ENCODE assay signal across 8 cellular contexts in genomic region chr6:45710304-45710821, GRCh38.
DNase-seq lines count a peak whose midpoint lies in the region; ATAC-seq and TF ChIP-seq lines count a peak whose summit lies in the region.

No MANE protein-coding gene starts in this region.

- peaks cover 32% of the 10 kb centered on the region for H3K4me1 ChIP-seq in PC-9 (replicated peaks; ENCODE audit: insufficient read depth)
- peaks cover 5% of the 10 kb centered on the region for H3K4me1 ChIP-seq in A673 (ENCODE audit: insufficient read depth, low read length, poor library complexity, severe bottlenecking)

- H2AFZ ChIP-seq in PC-9 = peak overlapping the region; percentile 55; the same call in 1 of the 2 replicates

- POLR2A ChIA-PET in PC-9 (lab: Charles Lee; ENCODE audit: unreplicated experiment) (interaction anchor here (0.6 kb wide), 1 partner anchor 293 kb away, joined by 3 read pairs; no protein-coding TSS in a partner anchor), A673 (lab: Charles Lee; ENCODE audit: low non-redundant PET) (no interaction called here)

- ATAC-seq in GM18868 (IDR thresholded peaks at IDR 0.05; ENCODE audit: unreplicated experiment) (peak; percentile 78), HG02798 (IDR thresholded peaks at IDR 0.05; ENCODE audit: poor library complexity, unreplicated experiment) (peak; percentile 76)

- in situ Hi-C loops in brain microvascular endothelial cell (cut with HindIII; ENCODE audit: low pct_ligation_motif_present, low sequenced_read_pairs) = loop anchor here (25.0 kb wide), 1 partner anchor 273 kb away; no protein-coding TSS in a partner anchor

- no peaks in the 10 kb centered on the region for H3K36me3 ChIP-seq in PC-9 (ENCODE audit: low read depth)
- H3K36me3 ChIP-seq in brain microvascular endothelial cell (replicated peaks) = no peaks in the 10 kb centered on the region
- H3K36me3 ChIP-seq in A673 (ENCODE audit: insufficient read depth, low read length, poor library complexity, severe bottlenecking) = no peaks in the 10 kb centered on the region

- intact Hi-C loops in PC-9 (cut with micrococcal nuclease; ENCODE audit: unreplicated experiment) = loop anchor here (1.0 to 5.0 kb wide), 5 partner anchors 102 to 1233 kb away; no protein-coding TSS in a partner anchor
- intact Hi-C loops in A673 (cut with micrococcal nuclease; ENCODE audit: unreplicated experiment) = loop anchor here (5.0 to 10.0 kb wide), 2 partner anchors 288 to 1236 kb away; no protein-coding TSS in a partner anchor

- peaks cover 21% of the 10 kb centered on the region for H3F3A ChIP-seq in PC-9 (ENCODE audit: insufficient read depth, low read depth)

- TF ChIP-seq CTCF in PC-9 (conservative IDR thresholded peaks at IDR 0.05) (no peak), brain microvascular endothelial cell (IDR thresholded peaks at IDR 0.05; ENCODE audit: low read depth, low read length, missing control alignments) (no peak), A673 (conservative IDR thresholded peaks at IDR 0.05; ENCODE audit: low read depth, low read length) (no peak)

- no peaks in the 10 kb centered on the region for H4K20me1 ChIP-seq in PC-9 (ENCODE audit: insufficient read depth)

- DNase-seq in PC-9 = peak; percentile 66 to 83
- DNase-seq in brain microvascular endothelial cell = no peak
- DNase-seq in stimulated activated CD8-positive, alpha-beta memory T cell treated with anti-CD3 and anti-CD28 coated beads, Interleukin-4, amount 100 ng/mL, for 4 hours (ENCODE audit: low read depth in 2 of 2, low spot score in 1 of 2) = peak; percentile 8 to 23
- DNase-seq in A673 (ENCODE audit: low spot score) = no peak
- DNase-seq in NAMALWA (ENCODE audit: low spot score) = no peak
- no peak for DNase-seq in NCI-H2029 treated with DMSO at 0.1 percent for 48 hours (lab: John Stamatoyannopoulos, UW)

- H3K9me3 ChIP-seq in PC-9 (ENCODE audit: insufficient read depth, low read depth) = no peaks in the 10 kb centered on the region
- no peaks in the 10 kb centered on the region for H3K9me3 ChIP-seq in A673 (ENCODE audit: low read depth, low read length, poor library complexity, severe bottlenecking)

- BruUV-seq in PC-9 (replicated peaks; lab: Mats Ljungman, UMichigan) (no TSS peak), A673 (replicated peaks; lab: Mats Ljungman, UMichigan) (no TSS peak)

- CTCF ChIA-PET in PC-9 (lab: Charles Lee) (interaction anchor here (1.2 kb wide), 1 partner anchor 12 kb away, joined by 3 read pairs; no protein-coding TSS in a partner anchor), A673 (lab: Charles Lee) (no interaction called here)

- H3K27ac ChIP-seq in PC-9 (peak overlapping the region; percentile 82), brain microvascular endothelial cell (peak overlapping the region; percentile 12), A673 (ENCODE audit: low read depth, low read length, poor library complexity, severe bottlenecking) (no peak overlapping the region)

- peak overlapping the region; percentile 3; the same call in 1 of the 2 replicates for H3K4me3 ChIP-seq in PC-9
- no peak overlapping the region for H3K4me3 ChIP-seq in brain microvascular endothelial cell (ENCODE audit: low read depth, low read length)
- no peak overlapping the region for H3K4me3 ChIP-seq in A673 (ENCODE audit: low read depth, low read length, poor library complexity, severe bottlenecking)

- H3K27me3 ChIP-seq in PC-9 (ENCODE audit: insufficient read depth, low read depth) (no peaks in the 10 kb centered on the region), brain microvascular endothelial cell (replicated peaks) (no peaks in the 10 kb centered on the region), A673 (replicated peaks; ENCODE audit: insufficient read depth, low read depth, low read length, poor library complexity) (no peaks in the 10 kb centered on the region)

- H3K9me2 ChIP-seq in PC-9 (ENCODE audit: insufficient read depth) = no peaks in the 10 kb centered on the region

- H3K79me2 ChIP-seq in PC-9 (ENCODE audit: low read depth) = no peaks in the 10 kb centered on the region

- H3K4me2 ChIP-seq in PC-9 = peak overlapping the region; percentile 63

Comparison
In these comparisons a context has a peak if more than half of its experiments do, and no peak if none do; other contexts are left out.
1. DNase-seq: peak in PC-9 (2 of 2) and stimulated activated CD8-positive, alpha-beta memory T cell treated with anti-CD3 and anti-CD28 coated beads, Interleukin-4, amount 100 ng/mL, for 4 hours (2 of 2); none in brain microvascular endothelial cell (single experiment), A673 (single experiment), NAMALWA (single experiment) and NCI-H2029 treated with DMSO at 0.1 percent for 48 hours (single experiment).